In the genomic region with DNA sequence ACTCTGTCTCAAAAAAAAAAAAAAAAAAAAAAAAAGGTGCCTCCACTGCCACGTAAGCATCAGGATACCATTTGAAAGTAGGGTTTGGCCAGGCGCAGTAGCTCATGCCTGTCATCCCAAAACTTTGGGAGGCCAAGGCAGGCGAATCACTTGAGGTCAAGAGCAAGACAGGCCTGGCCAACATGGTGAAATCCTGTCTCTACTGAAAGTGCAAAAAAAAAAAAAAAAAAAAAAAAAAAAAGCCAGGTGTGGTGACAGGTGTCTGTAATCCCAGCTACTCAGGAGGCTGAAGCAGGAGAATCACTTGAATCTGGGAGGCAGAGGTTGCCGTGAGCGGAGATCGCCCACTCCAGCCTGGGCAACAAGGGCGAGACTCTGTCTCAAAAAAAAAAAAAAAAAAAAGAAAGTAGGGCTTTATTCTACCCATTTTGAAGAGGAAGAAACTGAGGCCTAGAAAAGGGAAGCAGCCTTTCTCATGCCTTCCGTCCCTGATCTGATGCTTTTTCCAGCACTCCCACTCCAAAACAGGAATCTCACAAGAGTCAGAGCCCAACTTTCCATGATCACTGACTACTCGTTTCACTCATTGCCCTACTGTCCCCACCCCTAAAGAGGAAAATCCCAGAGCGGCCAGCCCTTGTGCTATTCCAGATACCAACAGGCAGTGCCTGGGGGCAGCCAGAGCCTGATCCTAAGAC, we compare ENCODE assay signal across 14 cellular contexts. TPM values are rescaled to one million over a fixed set of nuclear protein-coding genes. Genes with fewer than 3 reads are reported as not detected.
DNase-seq lines count a peak whose midpoint lies in the region; ATAC-seq and TF ChIP-seq lines count a peak whose summit lies in the region.
"Had no signal": no experiment of that assay in that cellular context is flagged by ENCODE, and none has a peak within 500 bp of the region (broad histone marks: within the 10 kb centered on the region; RNA-seq: fewer than 3 reads in every experiment).

No MANE protein-coding gene starts in this region.

- H3K4me3 ChIP-seq in HL-60 (replicated peaks; ENCODE audit: insufficient read depth, low read length) (no peak overlapping the region), neutrophil (ENCODE audit: low read depth in 1 of 2, low read length in 1 of 2) (peak overlapping the region in 1 of 2 experiments; percentile 66)
- H3K4me3 ChIP-seq: SJCRH30 had no signal

- TF ChIP-seq CTCF in CD14-positive monocyte (IDR thresholded peaks at IDR 0.05): no peak
- no peak for TF ChIP-seq CTCF in HL-60 (IDR thresholded peaks at IDR 0.05; ENCODE audit: insufficient read depth, low read length)
- no peak for TF ChIP-seq CTCF in neutrophil (IDR thresholded peaks at IDR 0.05)
- no peak for TF ChIP-seq CTCF in progenitor cell of endocrine pancreas (IDR thresholded peaks at IDR 0.05; ENCODE audit: unreplicated experiment)

- DNase-seq in CD14-positive monocyte (ENCODE audit: low spot score) (no peak), HL-60 (ENCODE audit: low read depth in 1 of 2, low spot score in 1 of 2) (no peak), MV-4-11 (lab: John Stamatoyannopoulos, UW) (no peak), AG08396 (ENCODE audit: low spot score) (no peak), progenitor cell of endocrine pancreas (ENCODE audit: low spot score, unreplicated experiment) (no peak)
- no peak for DNase-seq in central memory CD8-positive, alpha-beta T cell (ENCODE audit: low spot score in 2 of 2)
- DNase-seq in activated CD4-positive, alpha-beta T cell treated with anti-CD3 and anti-CD28 coated beads for 48 hours: no peak
- DNase-seq: activated effector memory CD4-positive, alpha-beta T cell treated with anti-CD3 and anti-CD28 coated beads, Interleukin-2, amount 50 U/mL, for 16 hours; NCI-H1417 treated with DMSO at 0.1 percent for 48 hours; NCI-H748 treated with DMSO at 0.1 percent for 48 hours; SJCRH30; stimulated activated CD4-positive, alpha-beta T cell treated with anti-CD3 and anti-CD28 coated beads, Interleukin-12 subunit alpha, Interleukin-12 subunit beta, amount 100 ng/mL, for 4 hours had no signal

- peak overlapping the region; percentile 98 to 100 (median 100) for H3K27ac Mint-ChIP-seq in CD14-positive monocyte
- peak overlapping the region; percentile 98 for H3K27ac Mint-ChIP-seq in central memory CD8-positive, alpha-beta T cell (ENCODE audit: low read depth)
- H3K27ac Mint-ChIP-seq in progenitor cell of endocrine pancreas: no peak overlapping the region

- H3K27ac ChIP-seq in HL-60 (replicated peaks): peak overlapping the region; percentile 94
- H3K27ac ChIP-seq in neutrophil: peak overlapping the region; percentile 100
- H3K27ac ChIP-seq: SJCRH30 had no signal

- H3K4me3 Mint-ChIP-seq in CD14-positive monocyte (no peak overlapping the region), progenitor cell of endocrine pancreas (ENCODE audit: low read depth) (no peak overlapping the region)
- H3K4me3 Mint-ChIP-seq in central memory CD8-positive, alpha-beta T cell: peak overlapping the region; percentile 59
- H3K4me3 Mint-ChIP-seq: WTC11 had no signal

- no peaks in the 10 kb centered on the region for H3K27me3 ChIP-seq in HL-60 (ENCODE audit: insufficient read depth, poor library complexity, severe bottlenecking)
- no peaks in the 10 kb centered on the region for H3K27me3 ChIP-seq in neutrophil
- H3K27me3 ChIP-seq: SJCRH30 had no signal

- peaks cover 78 to 83% of the 10 kb centered on the region in 2 experiments for H3K4me1 ChIP-seq in neutrophil (ENCODE audit: control insufficient read depth in 1 of 2, insufficient read depth in 1 of 2, low read depth in 1 of 2, low read length in 1 of 2)

- H3K9me3 ChIP-seq in neutrophil: no peaks in the 10 kb centered on the region
- H3K9me3 ChIP-seq: SJCRH30 had no signal

- H3K4me1 Mint-ChIP-seq in CD14-positive monocyte (peaks cover 72% of the 10 kb centered on the region), progenitor cell of endocrine pancreas (ENCODE audit: low read depth) (no peaks in the 10 kb centered on the region)
- peaks cover 47% of the 10 kb centered on the region for H3K4me1 Mint-ChIP-seq in central memory CD8-positive, alpha-beta T cell

- H3K27me3 Mint-ChIP-seq in CD14-positive monocyte (ENCODE audit: low read depth in 3 of 3) (peaks cover 0 to 2% (median 0%) of the 10 kb centered on the region in 3 donors), progenitor cell of endocrine pancreas (no peaks in the 10 kb centered on the region)
- no peaks in the 10 kb centered on the region for H3K27me3 Mint-ChIP-seq in central memory CD8-positive, alpha-beta T cell

- H3K9me3 Mint-ChIP-seq in CD14-positive monocyte (peaks cover 0 to 3% (median 0%) of the 10 kb centered on the region in 7 donors), progenitor cell of endocrine pancreas (ENCODE audit: low read depth) (no peaks in the 10 kb centered on the region)
- no peaks in the 10 kb centered on the region for H3K9me3 Mint-ChIP-seq in central memory CD8-positive, alpha-beta T cell

- H3K36me3 Mint-ChIP-seq in CD14-positive monocyte (peaks cover 50 to 81% of the 10 kb centered on the region in 2 donors), progenitor cell of endocrine pancreas (ENCODE audit: insufficient read depth) (no peaks in the 10 kb centered on the region)
- H3K36me3 Mint-ChIP-seq in central memory CD8-positive, alpha-beta T cell (ENCODE audit: insufficient read depth): peaks cover 25% of the 10 kb centered on the region

- no peak for ATAC-seq in central memory CD8-positive, alpha-beta T cell (replicated peaks; ENCODE audit: extremely low read depth, poor library complexity, severe bottlenecking)
- ATAC-seq: WTC11 had no signal

- intact Hi-C loops in CD14-positive monocyte (cut with micrococcal nuclease): loop anchor here in 1 of 2 donors (5.0 kb wide), 1 partner anchor 51 kb away; no protein-coding TSS in a partner anchor

- peaks cover 54% of the 10 kb centered on the region for H3K36me3 ChIP-seq in neutrophil

RNA-seq across cellular contexts. Expression of gene CCIN, which starts 16.3 kb away (rescaled TPM):
- under 1 TPM; 0.11 to 0.35 TPM for polyA plus RNA-seq in CD14-positive monocyte
- total RNA-seq in progenitor cell of endocrine pancreas: not detected in 2 replicates

RNA-seq across cellular contexts. Expression of gene GLIPR2, which starts 16.4 kb away (rescaled TPM):
- 100 to 1,000 TPM; 520 to 528 TPM for polyA plus RNA-seq in CD14-positive monocyte
- 7.3 TPM in 2 replicates for total RNA-seq in progenitor cell of endocrine pancreas

RNA-seq across cellular contexts. Expression of gene CLTA, which starts 37.8 kb away (rescaled TPM):
- 100 to 1,000 TPM; 225 to 262 TPM for polyA plus RNA-seq in CD14-positive monocyte
- total RNA-seq in progenitor cell of endocrine pancreas: 178 and 185 TPM in 2 replicates
